In the genomic region with DNA sequence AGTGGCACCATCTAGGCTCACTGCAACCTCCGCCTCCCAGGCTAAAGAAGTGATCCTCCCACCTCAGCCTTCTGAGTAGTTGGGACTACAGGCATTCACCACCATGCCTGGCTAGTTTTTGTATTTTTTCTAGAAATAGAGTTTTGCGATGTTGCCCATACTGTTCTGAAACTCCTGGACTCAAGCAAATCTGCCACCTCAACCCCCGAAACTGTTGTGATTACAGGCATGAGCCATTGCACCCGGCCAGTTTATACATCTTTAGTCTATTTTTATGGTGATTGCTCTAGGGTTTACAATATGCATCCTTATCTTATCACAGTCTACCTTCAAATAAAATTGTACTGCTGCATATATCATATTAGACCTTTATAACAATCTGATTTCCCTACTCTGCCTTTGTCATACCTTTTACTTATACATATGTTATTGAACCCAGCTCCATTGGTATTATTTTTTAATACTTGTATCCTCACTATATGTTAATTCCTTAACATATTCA, we compare ENCODE assay signal across 37 cellular contexts. TPM values are rescaled to one million over a fixed set of nuclear protein-coding genes. Genes with fewer than 3 reads are reported as not detected.
"Had no signal": no experiment of that assay in that cellular context is flagged by ENCODE, and none has a peak within 500 bp of the region (broad histone marks: within the 10 kb centered on the region; RNA-seq: fewer than 3 reads in every experiment).

No MANE protein-coding gene starts in this region.

- H3K36me3 ChIP-seq: SJCRH30 had no signal

- H3K4me2 ChIP-seq: KMS-11, PC-9 had no signal

- H3K9me3 ChIP-seq: SJCRH30 had no signal

- H2AFZ ChIP-seq: PC-9 had no signal

- ATAC-seq: Panc1, Right ventricle myocardium inferior, SK-N-SH treated with all-trans-retinoic acid at 6 μM for 48 hours, T-cell had no signal

- FAIRE-seq: RCC 7860 had no signal

- H3K27ac ChIP-seq: KMS-11, PC-9, RWPE1, SJCRH30, SK-N-MC had no signal

- H3K4me3 ChIP-seq: PC-9, SJCRH30, SK-N-MC had no signal

- H3K27me3 ChIP-seq: SJCRH30 had no signal

- H3K9ac ChIP-seq: KMS-11 had no signal

- DNase-seq: Karpas-422, NCI-H1048, NCI-H1092 treated with DMSO at 0.1 percent for 48 hours, NCI-H1105 treated with DMSO at 0.1 percent for 48 hours, NCI-H1417, NCI-H1436, NCI-H146, NCI-H1694, NCI-H187, NCI-H1930, NCI-H2029 treated with DMSO at 0.1 percent for 48 hours, NCI-H2081 treated with DMSO at 0.1 percent for 48 hours, NCI-H2107, NCI-H2171, NCI-H345, NCI-H446, NCI-H510A treated with DMSO at 0.1 percent for 48 hours, NCI-H524 treated with DMSO at 0.1 percent for 48 hours, NCI-H526 treated with DMSO at 0.1 percent for 48 hours, NCI-H774, PC-9, SHP77, SIG-M5, SJCRH30, T-cell had no signal

RNA-seq across cellular contexts. Expression of a gene that starts 56.9 kb away (rescaled TPM):
- total RNA-seq: LHCN-M2, NCI-H460, OCI-LY7, Right ventricle myocardium inferior, RPMI7951, SJCRH30, SK-MEL-5 had no signal
